In genomic region chr5:169602535-169602934, GRCh38 we compare ENCODE assay signal across 18 cellular contexts. TPM values are rescaled to one million over a fixed set of nuclear protein-coding genes. Genes with fewer than 3 reads are reported as not detected.
DNase-seq lines count a peak whose midpoint lies in the region; FAIRE-seq and TF ChIP-seq lines count a peak whose summit lies in the region.
"Had no signal": no experiment of that assay in that cellular context is flagged by ENCODE, and none has a peak within 500 bp of the region (broad histone marks: within the 10 kb centered on the region; RNA-seq: fewer than 3 reads in every experiment).

No MANE protein-coding gene starts in this region.

- no peak for TF ChIP-seq RAD21 in SK-N-SH (IDR thresholded peaks at IDR 0.05; ENCODE audit: low read length)

- no peak overlapping the region for H2AFZ ChIP-seq in SK-N-SH (ENCODE audit: low read depth)

- peaks cover 4% of the 10 kb centered on the region for H3K4me1 Mint-ChIP-seq in activated T-helper 1 cell treated with anti-CD3 and anti-CD28 coated beads, Interleukin-12 subunit alpha, Interleukin-12 subunit beta, Interleukin-2, Interleukin-4 antibody, amounts not matched to agents 30 ng/mL and 10 ng/mL and 1 ng/mL, durations not matched to agents 14 hours and 24 hours and 36 hours (ENCODE audit: low read depth)
- H3K4me1 Mint-ChIP-seq: CD4-positive, CD25-positive, alpha-beta regulatory T cell had no signal

- FAIRE-seq in GM19239 (lab: Jason Lieb, UNC) (peak; percentile 14), GM12892 (lab: Jason Lieb, UNC) (no peak)
- FAIRE-seq: HTR-8/SVneo had no signal

- CTCF ChIA-PET in SK-N-SH (lab: Yijun Ruan, JAX): no interaction called here

- H3K9me2 ChIP-seq in SK-N-SH: no peaks in the 10 kb centered on the region

- no peak overlapping the region for H3K27ac Mint-ChIP-seq in activated T-helper 1 cell treated with anti-CD3 and anti-CD28 coated beads, Interleukin-12 subunit alpha, Interleukin-12 subunit beta, Interleukin-2, Interleukin-4 antibody, amounts not matched to agents 30 ng/mL and 10 ng/mL and 1 ng/mL, durations not matched to agents 14 hours and 24 hours and 36 hours
- H3K27ac Mint-ChIP-seq: CD4-positive, CD25-positive, alpha-beta regulatory T cell had no signal

- peak in 1 of 2 experiments; percentile 54; a peak in 1 of 4 replicates for TF ChIP-seq EP300 in SK-N-SH (IDR thresholded peaks at IDR 0.05; ENCODE audit: borderline replicate concordance in 1 of 2, low read depth in 1 of 2, low read length in 1 of 2)

- no peaks in the 10 kb centered on the region for H4K20me1 ChIP-seq in SK-N-SH (ENCODE audit: insufficient read depth)

- peak overlapping the region in 1 of 2 experiments; percentile 84; a peak in 3 of 4 replicates for H3K27ac ChIP-seq in SK-N-SH (ENCODE audit: low read depth in 2 of 2, low read length in 1 of 2)
- H3K27ac ChIP-seq: 22Rv1 had no signal

- no peaks in the 10 kb centered on the region for H3K9me3 Mint-ChIP-seq in activated T-helper 1 cell treated with anti-CD3 and anti-CD28 coated beads, Interleukin-12 subunit alpha, Interleukin-12 subunit beta, Interleukin-2, Interleukin-4 antibody, amounts not matched to agents 30 ng/mL and 10 ng/mL and 1 ng/mL, durations not matched to agents 14 hours and 24 hours and 36 hours

- H3K4me3 ChIP-seq in SK-N-SH (ENCODE audit: low read depth in 2 of 2, low read length in 1 of 2): no peak overlapping the region

- intact Hi-C loops in activated T-helper 1 cell treated with anti-CD3 and anti-CD28 coated beads, Interleukin-12 subunit alpha, Interleukin-12 subunit beta, Interleukin-2, Interleukin-4 antibody, amounts not matched to agents 30 ng/mL and 10 ng/mL and 1 ng/mL, durations not matched to agents 14 hours and 24 hours and 36 hours (cut with micrococcal nuclease): no loop called here

- DNase-seq in A172 (ENCODE audit: low spot score): peak; percentile 52
- DNase-seq in GM19239 (ENCODE audit: insufficient read length, low spot score): no peak
- DNase-seq in SK-N-SH: no peak
- DNase-seq in dedifferentiated amniotic fluid mesenchymal stem cell (ENCODE audit: extremely low spot score): peak; percentile 27
- DNase-seq in GM12892 (ENCODE audit: insufficient read length): no peak
- DNase-seq in ecto neural progenitor cell (ENCODE audit: low spot score): no peak
- DNase-seq in hypothalamus (lab: John Stamatoyannopoulos, UW): no peak
- no peak for DNase-seq in activated T-helper 1 cell treated with anti-CD3 and anti-CD28 coated beads, Interleukin-12 subunit alpha, Interleukin-12 subunit beta, Interleukin-2, Interleukin-4 antibody, amounts not matched to agents 30 ng/mL and 10 ng/mL and 1 ng/mL, durations not matched to agents 14 hours and 24 hours and 36 hours (ENCODE audit: low spot score)
- DNase-seq: AML-193; CD4-positive, CD25-positive, alpha-beta regulatory T cell; DND-41; NCI-H1092; NCI-H187 treated with DMSO at 0.1 percent for 48 hours; NCI-H2171; NCI-H446 treated with DMSO at 0.1 percent for 48 hours; NCI-H748 treated with DMSO at 0.1 percent for 48 hours had no signal

- peaks cover 78% of the 10 kb centered on the region for H3F3A ChIP-seq in SK-N-SH (replicated peaks; ENCODE audit: insufficient read depth)

- peaks cover 0 to 20% of the 10 kb centered on the region in 2 experiments; a peak in 2 of 4 replicates for H3K4me1 ChIP-seq in SK-N-SH (ENCODE audit: control insufficient read depth in 1 of 2, insufficient read depth in 2 of 2, low read depth in 1 of 2, low read length in 1 of 2)

- no peak for TF ChIP-seq CTCF in SK-N-SH (IDR thresholded peaks at IDR 0.05)

- H3K79me2 ChIP-seq in SK-N-SH (ENCODE audit: insufficient read depth): peaks cover 24% of the 10 kb centered on the region; the same call in 1 of the 2 replicates

- no peaks in the 10 kb centered on the region for H3K27me3 Mint-ChIP-seq in activated T-helper 1 cell treated with anti-CD3 and anti-CD28 coated beads, Interleukin-12 subunit alpha, Interleukin-12 subunit beta, Interleukin-2, Interleukin-4 antibody, amounts not matched to agents 30 ng/mL and 10 ng/mL and 1 ng/mL, durations not matched to agents 14 hours and 24 hours and 36 hours (ENCODE audit: insufficient read depth)

- POLR2A ChIA-PET in SK-N-SH (lab: Yijun Ruan, JAX): no interaction called here

- 0 out of 2 replicates have a peak overlapping the region, but pooled peaks have one; percentile 21 for H3K4me2 ChIP-seq in SK-N-SH

- H3K36me3 ChIP-seq in SK-N-SH (replicated peaks in 1 of 2; ENCODE audit: control insufficient read depth in 1 of 2, insufficient read depth in 2 of 2, low read length in 1 of 2): peaks cover 70 to 75% of the 10 kb centered on the region in 2 experiments

- peaks cover 41% of the 10 kb centered on the region for H3K36me3 Mint-ChIP-seq in activated T-helper 1 cell treated with anti-CD3 and anti-CD28 coated beads, Interleukin-12 subunit alpha, Interleukin-12 subunit beta, Interleukin-2, Interleukin-4 antibody, amounts not matched to agents 30 ng/mL and 10 ng/mL and 1 ng/mL, durations not matched to agents 14 hours and 24 hours and 36 hours (ENCODE audit: low read depth)

- no peaks in the 10 kb centered on the region for H3K9me3 ChIP-seq in SK-N-SH

- no peak overlapping the region for H3K4me3 Mint-ChIP-seq in activated T-helper 1 cell treated with anti-CD3 and anti-CD28 coated beads, Interleukin-12 subunit alpha, Interleukin-12 subunit beta, Interleukin-2, Interleukin-4 antibody, amounts not matched to agents 30 ng/mL and 10 ng/mL and 1 ng/mL, durations not matched to agents 14 hours and 24 hours and 36 hours
- H3K4me3 Mint-ChIP-seq: CD4-positive, CD25-positive, alpha-beta regulatory T cell had no signal

- TF ChIP-seq POLR2A in GM12892 (IDR thresholded peaks at IDR 0.05; ENCODE audit: low read depth, low read length): no peak

- H3K9ac ChIP-seq in SK-N-SH: peak overlapping the region; percentile 29; the same call in 1 of the 2 replicates

- H3K27me3 ChIP-seq in SK-N-SH (ENCODE audit: insufficient read depth): no peaks in the 10 kb centered on the region

TF ChIP-seq in SK-N-SH, 30 proteins besides CTCF, POLR2A, EP300 and RAD21:
- TF ChIP-seq YY1 (IDR thresholded peaks at IDR 0.05; ENCODE audit: low read depth): no peak
- no peak for TF ChIP-seq MEF2A (IDR thresholded peaks at IDR 0.05; ENCODE audit: borderline replicate concordance, low read depth)
- TF ChIP-seq RCOR1 (IDR thresholded peaks at IDR 0.05; ENCODE audit: low read length): no peak
- no peak for TF ChIP-seq SIN3A (IDR thresholded peaks at IDR 0.05; ENCODE audit: borderline replicate concordance, low read depth, low read length)
- TF ChIP-seq GABPA (IDR thresholded peaks at IDR 0.05; ENCODE audit: low read depth): no peak
- TF ChIP-seq TAF1 (IDR thresholded peaks at IDR 0.05; ENCODE audit: borderline replicate concordance, low read depth, low read length): no peak
- TF ChIP-seq TEAD4 (IDR thresholded peaks at IDR 0.05; ENCODE audit: borderline replicate concordance, insufficient read depth): 0 out of 2 replicates have a peak, but pooled peaks have one; percentile 31
- no peak for TF ChIP-seq USF2 (IDR thresholded peaks at IDR 0.05; ENCODE audit: borderline replicate concordance, low read depth, low read length)
- TF ChIP-seq FOXM1 (IDR thresholded peaks at IDR 0.05; ENCODE audit: low read depth): no peak
- TF ChIP-seq SMC3 (IDR thresholded peaks at IDR 0.05; ENCODE audit: low read depth, low read length): no peak
- TF ChIP-seq ELF1 (IDR thresholded peaks at IDR 0.05): no peak
- peak; percentile 20; the same call in 1 of the 2 replicates for TF ChIP-seq FOSL2 (IDR thresholded peaks at IDR 0.05; ENCODE audit: borderline replicate concordance, low read depth)
- no peak for TF ChIP-seq CHD2 (IDR thresholded peaks at IDR 0.05; ENCODE audit: low read length, partially characterized antibody)
- TF ChIP-seq EZH2phosphoT487 (IDR thresholded peaks at IDR 0.05; ENCODE audit: borderline replicate concordance, low read depth): no peak
- TF ChIP-seq GATA2 (CRISPR knock-in tag; IDR thresholded peaks at IDR 0.05): no peak
- no peak for TF ChIP-seq JUND (IDR thresholded peaks at IDR 0.05)
- TF ChIP-seq POLR2AphosphoS5 (IDR thresholded peaks at IDR 0.05; ENCODE audit: low read depth, low read length): no peak
- no peak for TF ChIP-seq RFX5 (IDR thresholded peaks at IDR 0.05; ENCODE audit: low read length)

RNA-seq across cellular contexts. Expression of gene SPDL1, which starts 19.0 kb away (rescaled TPM):
- 269 and 385 TPM in 2 replicates for total RNA-seq in A172 (2014; rRNA removed; shearing (Covaris generic))
- 45.1 and 63.3 TPM in 2 replicates for polyA plus RNA-seq in SK-N-SH (2012; rRNA removed)
- polyA plus RNA-seq in SK-N-SH (2012; cell fraction: cytosol; rRNA removed): 61.5 and 78.9 TPM in 2 replicates
- polyA plus RNA-seq in SK-N-SH (2012; cell fraction: nucleus; rRNA removed): 43.9 and 111 TPM in 2 replicates
- polyA plus RNA-seq in GM12892 (2012; ENCODE audit: missing spikeins): 25.8 TPM
- total RNA-seq in activated T-helper 1 cell treated with anti-CD3 and anti-CD28 coated beads, Interleukin-12 subunit alpha, Interleukin-12 subunit beta, Interleukin-2, Interleukin-4 antibody, amounts not matched to agents 30 ng/mL and 10 ng/mL and 1 ng/mL, durations not matched to agents 14 hours and 24 hours and 36 hours: 34.1 and 41.0 TPM in 2 replicates

RNA-seq across cellular contexts. Expression of gene DOCK2, which starts 34.5 kb away (rescaled TPM):
- 63.1 and 68.9 TPM in 2 replicates for total RNA-seq in A172 (2014; rRNA removed; shearing (Covaris generic))
- polyA plus RNA-seq in SK-N-SH (2012; rRNA removed): 3.8 and 5.2 TPM in 2 replicates
- polyA plus RNA-seq in SK-N-SH (2012; cell fraction: cytosol; rRNA removed): 5.2 and 5.4 TPM in 2 replicates
- 5.7 and 7.1 TPM in 2 replicates for polyA plus RNA-seq in SK-N-SH (2012; cell fraction: nucleus; rRNA removed)
- polyA plus RNA-seq in GM12892 (2012; ENCODE audit: missing spikeins): 71.2 TPM
- 214 and 216 TPM in 2 replicates for total RNA-seq in activated T-helper 1 cell treated with anti-CD3 and anti-CD28 coated beads, Interleukin-12 subunit alpha, Interleukin-12 subunit beta, Interleukin-2, Interleukin-4 antibody, amounts not matched to agents 30 ng/mL and 10 ng/mL and 1 ng/mL, durations not matched to agents 14 hours and 24 hours and 36 hours

Comparison
In these comparisons a context has a peak if more than half of its experiments do, and no peak if none do; other contexts are left out.
1. DNase-seq: peak in A172 (single experiment) and dedifferentiated amniotic fluid mesenchymal stem cell (single experiment); none in GM19239 (single experiment), SK-N-SH (single experiment), GM12892 (single experiment), ecto neural progenitor cell (single experiment), hypothalamus (0 of 51) and activated T-helper 1 cell treated with anti-CD3 and anti-CD28 coated beads, Interleukin-12 subunit alpha, Interleukin-12 subunit beta, Interleukin-2, Interleukin-4 antibody, amounts not matched to agents 30 ng/mL and 10 ng/mL and 1 ng/mL, durations not matched to agents 14 hours and 24 hours and 36 hours (single experiment).